ENCODE assay signal across 15 cellular contexts in the genomic region with DNA sequence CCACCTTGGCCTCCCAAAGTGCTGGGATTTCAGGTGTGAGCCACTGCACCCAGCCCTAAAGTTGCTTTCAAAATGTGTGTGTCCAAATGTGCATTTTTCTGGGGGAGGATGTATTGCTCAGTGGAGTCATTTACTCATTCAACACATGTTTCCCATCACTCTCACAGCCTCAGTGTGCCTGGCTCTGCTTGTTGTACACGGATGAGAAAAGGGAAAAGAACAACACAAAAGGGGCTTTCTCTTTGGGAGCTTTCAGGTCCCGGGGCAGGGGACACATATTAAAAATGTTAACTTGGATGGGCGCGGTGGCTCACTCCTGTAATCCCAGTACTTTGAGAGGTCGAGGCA. TPM values are rescaled to one million over a fixed set of nuclear protein-coding genes. Genes with fewer than 3 reads are reported as not detected.
"Had no signal": no experiment of that assay in that cellular context is flagged by ENCODE, and none has a peak within 500 bp of the region (broad histone marks: within the 10 kb centered on the region; RNA-seq: fewer than 3 reads in every experiment).

No MANE protein-coding gene starts in this region.

- H3K36me3 ChIP-seq: gastrocnemius medialis, heart left ventricle, prostate gland, upper lobe of left lung had no signal

- H3K4me3 ChIP-seq: gastrocnemius medialis, heart left ventricle, prostate gland, upper lobe of left lung had no signal

- ATAC-seq: activated CD4-positive, alpha-beta T cell treated with anti-CD3 and anti-CD28 coated beads for 36 hours; gastrocnemius medialis; heart left ventricle; sciatic nerve; stimulated activated naive CD8-positive, alpha-beta T cell treated with anti-CD3 and anti-CD28 coated beads, Interleukin-15, Interleukin-2, amounts not matched to agents 100 U/mL and 50 U/mL, for 24 hours had no signal

- H3K9me3 ChIP-seq: gastrocnemius medialis, heart left ventricle, prostate gland, upper lobe of left lung had no signal

- DNase-seq: activated CD4-positive, alpha-beta memory T cell treated with anti-CD3 and anti-CD28 coated beads, Interleukin-2, amount 10 ng/mL, durations not matched to agents 7 days and 5 days; activated CD4-positive, alpha-beta T cell treated with anti-CD3 and anti-CD28 coated beads for 36 hours; activated effector memory CD4-positive, alpha-beta T cell treated with anti-CD3 and anti-CD28 coated beads, Interleukin-2, amount 50 U/mL, for 16 hours; activated T-cell treated with anti-CD3 and anti-CD28 coated beads, Interleukin-2, amount 50 U/mL, for 24 hours; amygdala; cerebellar nuclear complex; gastrocnemius medialis; heart left ventricle; immature natural killer cell; occipital lobe; stimulated activated naive CD8-positive, alpha-beta T cell treated with anti-CD3 and anti-CD28 coated beads, Interleukin-15, Interleukin-2, amounts not matched to agents 100 U/mL and 50 U/mL, for 24 hours; T-helper 2 cell; upper lobe of left lung had no signal

- H3K27ac ChIP-seq: heart left ventricle had no signal

RNA-seq across cellular contexts. Expression of a gene that starts 1.7 kb away (rescaled TPM):
- total RNA-seq: activated CD4-positive, alpha-beta T cell treated with anti-CD3 and anti-CD28 coated beads for 36 hours had no signal

RNA-seq across cellular contexts. Expression of a gene that starts 19.5 kb away (rescaled TPM):
- polyA plus RNA-seq: immature natural killer cell had no signal
